In the genomic region with DNA sequence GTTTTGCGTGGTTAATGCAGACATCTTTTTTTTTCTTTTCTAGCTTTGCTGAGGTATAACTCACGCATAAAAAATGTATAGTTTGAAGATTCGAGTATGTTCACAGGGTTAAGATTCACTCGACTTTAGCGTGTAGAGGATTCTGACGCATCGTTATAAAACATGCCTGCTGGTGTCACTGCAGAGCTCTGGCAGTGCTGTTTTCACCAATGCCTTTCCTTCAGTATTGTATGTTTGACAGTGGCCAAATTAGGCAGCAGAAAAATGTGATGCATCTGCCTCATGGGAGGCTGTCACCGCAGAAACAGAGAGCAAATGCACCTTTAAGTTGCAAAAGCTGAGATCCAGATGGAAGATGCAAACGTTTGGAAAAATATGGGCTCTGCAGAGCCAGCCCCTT, we compare ENCODE assay signal across 9 cellular contexts. TPM values are rescaled to one million over a fixed set of nuclear protein-coding genes. Genes with fewer than 3 reads are reported as not detected.
A peak's percentile ranks its signal among the peaks of the same experiment; 100 is the strongest.
DNase-seq lines count a peak whose midpoint lies in the region; ATAC-seq and TF ChIP-seq lines count a peak whose summit lies in the region.
"Had no signal": no experiment of that assay in that cellular context is flagged by ENCODE, and none has a peak within 500 bp of the region (broad histone marks: within the 10 kb centered on the region; RNA-seq: fewer than 3 reads in every experiment).

No MANE protein-coding gene starts in this region.

- no peaks in the 10 kb centered on the region for H4K20me1 ChIP-seq in GM23338 (replicated peaks; ENCODE audit: insufficient read depth)

- no peak overlapping the region for H2AFZ ChIP-seq in GM23338

- H3K36me3 Mint-ChIP-seq in GM23338 (ENCODE audit: low read depth) (no peaks in the 10 kb centered on the region), immature natural killer cell (no peaks in the 10 kb centered on the region)

- H3K4me1 Mint-ChIP-seq in GM23338 (no peaks in the 10 kb centered on the region), immature natural killer cell (no peaks in the 10 kb centered on the region)

- 0 out of 2 replicates have a peak, but pooled peaks cover 3% of the 10 kb centered on the region for H3K9me2 ChIP-seq in GM23338 (ENCODE audit: insufficient read depth)

- ATAC-seq in GM23338: peak; percentile 77
- peak; percentile 88 for ATAC-seq in SK-N-SH treated with all-trans-retinoic acid at 6 μM for 48 hours
- ATAC-seq in esophagus mucosa: peak; percentile 51
- ATAC-seq in HG03280 (IDR thresholded peaks at IDR 0.05; ENCODE audit: unreplicated experiment): no peak
- ATAC-seq: effector memory CD8-positive, alpha-beta T cell had no signal

- H3K36me3 ChIP-seq in GM23338 (ENCODE audit: insufficient read depth): no peaks in the 10 kb centered on the region

- H3K4me3 Mint-ChIP-seq in GM23338: no peak overlapping the region
- H3K4me3 Mint-ChIP-seq in immature natural killer cell: no peak overlapping the region
- H3K4me3 Mint-ChIP-seq: effector memory CD8-positive, alpha-beta T cell had no signal

- H3K27me3 Mint-ChIP-seq in GM23338 (ENCODE audit: insufficient read depth, low read depth, poor library complexity) (no peaks in the 10 kb centered on the region), immature natural killer cell (ENCODE audit: low read depth in 3 of 3) (peaks cover 1 to 14% (median 12%) of the 10 kb centered on the region in 3 donors)

- peak; percentile 52 to 66 for DNase-seq in AML-193 (lab: John Stamatoyannopoulos, UW)
- peak; percentile 45 for DNase-seq in GM23338 (ENCODE audit: low spot score)
- peak; percentile 34 for DNase-seq in stimulated activated CD4-positive, alpha-beta T cell treated with anti-CD3 and anti-CD28 coated beads, Interleukin-15, amount 100 ng/mL, for 24 hours
- no peak for DNase-seq in immature natural killer cell
- DNase-seq in HCEC 1CT: no peak

- no peak overlapping the region for H3K4me2 ChIP-seq in GM23338

- no peak overlapping the region for H3K27ac ChIP-seq in GM23338 (ENCODE audit: low read depth)

- no peaks in the 10 kb centered on the region for H3K27me3 ChIP-seq in GM23338 (ENCODE audit: insufficient read depth)

- no peaks in the 10 kb centered on the region for H3K79me2 ChIP-seq in GM23338 (replicated peaks; ENCODE audit: insufficient read depth)

- H3K4me1 ChIP-seq in GM23338 (ENCODE audit: insufficient read depth): no peaks in the 10 kb centered on the region

- peak; percentile 41 to 64 for TF ChIP-seq CTCF in GM23338 (conservative IDR thresholded peaks at IDR 0.05; ENCODE audit: low read depth in 2 of 2)

- no peak overlapping the region for H3K27ac Mint-ChIP-seq in GM23338
- no peak overlapping the region for H3K27ac Mint-ChIP-seq in immature natural killer cell
- H3K27ac Mint-ChIP-seq: effector memory CD8-positive, alpha-beta T cell had no signal

- no peak overlapping the region for H3K4me3 ChIP-seq in GM23338

- no peaks in the 10 kb centered on the region for H3K9me3 Mint-ChIP-seq in GM23338
- no peaks in the 10 kb centered on the region for H3K9me3 Mint-ChIP-seq in immature natural killer cell
- H3K9me3 Mint-ChIP-seq: effector memory CD8-positive, alpha-beta T cell had no signal

- no peaks in the 10 kb centered on the region for H3F3A ChIP-seq in GM23338 (replicated peaks; ENCODE audit: low read depth)

TF ChIP-seq in GM23338, 12 proteins besides CTCF, POLR2A, EP300 and RAD21 (continues in another document):
- TF ChIP-seq ETS1 (IDR thresholded peaks at IDR 0.05) (no peak), STAT1 (IDR thresholded peaks at IDR 0.05; ENCODE audit: unreplicated experiment) (no peak), REST (IDR thresholded peaks at IDR 0.05; ENCODE audit: unreplicated experiment) (no peak)

TF ChIP-seq in SK-N-SH treated with all-trans-retinoic acid at 6 μM for 48 hours, 23 proteins besides CTCF, POLR2A, EP300 and RAD21 (continues in another document):
- no peak for TF ChIP-seq SNAI2 (CRISPR knock-in tag; IDR thresholded peaks at IDR 0.05)
- no peak for TF ChIP-seq BACH2 (CRISPR knock-in tag; IDR thresholded peaks at IDR 0.05; ENCODE audit: borderline replicate concordance)
- TF ChIP-seq TCF4 (CRISPR knock-in tag; IDR thresholded peaks at IDR 0.05; ENCODE audit: borderline replicate concordance): no peak
- TF ChIP-seq TSHZ2 (CRISPR knock-in tag; IDR thresholded peaks at IDR 0.05): no peak
- TF ChIP-seq ZNF8 (CRISPR knock-in tag; IDR thresholded peaks at IDR 0.05): no peak
- TF ChIP-seq ISL1 (CRISPR knock-in tag; IDR thresholded peaks at IDR 0.05): no peak
- TF ChIP-seq POU6F1 (CRISPR knock-in tag; IDR thresholded peaks at IDR 0.05; ENCODE audit: borderline replicate concordance, low read depth): no peak
- TF ChIP-seq CSRNP3 (CRISPR knock-in tag; IDR thresholded peaks at IDR 0.05): no peak
- TF ChIP-seq ZC3H10 (CRISPR knock-in tag; IDR thresholded peaks at IDR 0.05): no peak
- no peak for TF ChIP-seq ARNTL (CRISPR knock-in tag; IDR thresholded peaks at IDR 0.05; ENCODE audit: borderline replicate concordance, low read depth)
- no peak for TF ChIP-seq CSDC2 (CRISPR knock-in tag; IDR thresholded peaks at IDR 0.05)

RNA-seq across cellular contexts. Expression of gene SIRPB2, which starts 18.0 kb away (rescaled TPM):
- total RNA-seq in GM23338 (2014; rRNA removed; shearing (Covaris generic)): not detected in 2 replicates
- polyA plus RNA-seq in GM23338 (2016; fragmentation: Nextera tagmentation; extraction: Ambion mirVana) (0.29 TPM in 1 of 2 replicates, not detected in the other), immature natural killer cell (under 1 TPM; 0.60 to 0.95 (median 0.63) TPM)
- 1.0 TPM for total RNA-seq in esophagus mucosa

RNA-seq across cellular contexts. Expression of gene NSFL1C, which starts 42.6 kb away (rescaled TPM):
- 48.9 and 52.6 TPM in 2 replicates for total RNA-seq in GM23338 (2014; rRNA removed; shearing (Covaris generic))
- polyA plus RNA-seq in GM23338 (2016; fragmentation: Nextera tagmentation; extraction: Ambion mirVana): 84.9 and 92.2 TPM in 2 replicates
- 88.7 TPM for total RNA-seq in esophagus mucosa
- 10 to 100 TPM; 75.1 to 97.5 (median 78.2) TPM for polyA plus RNA-seq in immature natural killer cell

RNA-seq across cellular contexts. Expression of gene SIRPD, which starts 48.3 kb away (rescaled TPM):
- not detected in 2 replicates for total RNA-seq in GM23338 (2014; rRNA removed; shearing (Covaris generic))
- polyA plus RNA-seq in GM23338 (2016; fragmentation: Nextera tagmentation; extraction: Ambion mirVana): not detected in 2 replicates
- total RNA-seq in esophagus mucosa: not detected
- under 1 TPM in 1 of 3 donors, not detected in 2; 0.35 TPM for polyA plus RNA-seq in immature natural killer cell

Comparison
In these comparisons a context has a peak if more than half of its experiments do, and no peak if none do; other contexts are left out.
1. DNase-seq: peak in AML-193 (2 of 2), GM23338 (single experiment) and stimulated activated CD4-positive, alpha-beta T cell treated with anti-CD3 and anti-CD28 coated beads, Interleukin-15, amount 100 ng/mL, for 24 hours (single experiment); none in immature natural killer cell (0 of 3) and HCEC 1CT (single experiment).